ENCODE assay signal across 15 cellular contexts in the genomic region with DNA sequence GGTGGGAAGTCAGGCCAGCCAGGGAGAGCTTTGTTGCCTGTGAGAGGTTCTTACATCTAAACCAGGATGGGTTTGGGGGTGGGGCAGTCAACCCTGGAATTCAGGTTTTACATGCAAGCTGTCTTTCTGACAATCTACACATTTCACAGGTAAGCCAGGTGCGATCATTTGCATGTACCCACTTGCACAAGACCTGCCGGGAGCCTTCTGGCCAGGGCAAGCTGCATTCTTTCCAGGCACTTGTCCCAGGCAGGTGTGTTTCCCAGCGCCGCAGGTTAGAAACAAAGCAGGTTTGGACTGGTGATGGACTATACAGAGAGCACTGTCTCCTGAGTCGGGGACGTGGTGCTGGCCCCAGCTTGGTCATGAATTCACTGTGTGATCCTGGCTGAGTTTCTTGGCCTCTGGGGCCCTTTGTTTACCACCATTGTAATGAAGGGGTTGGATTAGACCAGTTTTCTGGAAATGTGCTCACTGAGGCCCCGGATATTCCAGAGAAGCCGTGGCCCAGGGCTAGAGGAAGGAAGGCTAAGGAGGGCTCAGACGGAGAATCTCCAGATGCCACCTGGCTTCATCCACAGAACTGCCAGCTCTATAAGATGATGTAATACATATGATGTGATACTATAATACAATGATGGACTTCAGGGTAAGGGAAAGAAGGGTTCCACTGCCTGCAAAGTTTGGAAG.
DNase-seq lines count a peak whose midpoint lies in the region; ATAC-seq, FAIRE-seq and TF ChIP-seq lines count a peak whose summit lies in the region.
"Had no signal": no experiment of that assay in that cellular context is flagged by ENCODE, and none has a peak within 500 bp of the region (broad histone marks: within the 10 kb centered on the region; RNA-seq: fewer than 3 reads in every experiment).

No MANE protein-coding gene starts in this region.

- intact Hi-C loops in sigmoid colon (cut with DNase I) = loop anchor here (5.0 kb wide), 1 partner anchor 43 kb away; no protein-coding TSS in a partner anchor
- intact Hi-C loops in testis (cut with DNase I; ENCODE audit: low total_unique reads) = no loop called here

- no peaks in the 10 kb centered on the region for H3K36me3 ChIP-seq in sigmoid colon
- no peaks in the 10 kb centered on the region for H3K36me3 ChIP-seq in testis (ENCODE audit: low read depth, missing control alignments)

- peak in 3 of 4 donors; percentile 53 to 73 (median 56) for TF ChIP-seq EP300 in sigmoid colon (IDR thresholded peaks at IDR 0.05)

- WGBS in sigmoid colon, 2 donors = 90% methylated on average over 9 of the region's 9 CpGs
- 82 to 90% methylated on average over 6 to 9 of the region's 9 CpGs for WGBS in testis, 2 donors

- no peak overlapping the region for H3K4me3 ChIP-seq in sigmoid colon
- H3K4me3 ChIP-seq in testis = no peak overlapping the region

- H3K27me3 ChIP-seq in sigmoid colon (no peaks in the 10 kb centered on the region), testis (no peaks in the 10 kb centered on the region)

- ATAC-seq in GM21360 (IDR thresholded peaks at IDR 0.05; ENCODE audit: unreplicated experiment) = no peak
- ATAC-seq: stimulated activated naive CD8-positive, alpha-beta T cell treated with anti-CD3 and anti-CD28 coated beads, Interleukin-15, Interleukin-2, amounts not matched to agents 100 U/mL and 50 U/mL, for 24 hours had no signal

- TF ChIP-seq CTCF in sigmoid colon (IDR thresholded peaks at IDR 0.05) (no peak), testis (IDR thresholded peaks at IDR 0.05) (no peak)

- DNase-seq in HTR-8/SVneo (ENCODE audit: insufficient read length, low spot score) (no peak), NCI-H774 (lab: John Stamatoyannopoulos, UW) (peak; percentile 6), iPS-NIHi11 (ENCODE audit: low spot score) (peak; percentile 27), sigmoid colon (peak; percentile 81), testis (no peak), T-helper 2 cell (no peak), EL (no peak)
- DNase-seq: activated CD4-positive, alpha-beta T cell treated with anti-CD3 and anti-CD28 coated beads, Interleukin-2, amount 50 U/mL, for 4 hours; CD4-positive, alpha-beta T cell; central memory CD4-positive, alpha-beta T cell; immature natural killer cell; NCI-H1436 treated with DMSO at 0.1 percent for 48 hours; stimulated activated CD4-positive, alpha-beta T cell treated with anti-CD3 and anti-CD28 coated beads, Interleukin-2, amount 100 ng/mL, for 24 hours; stimulated activated naive CD8-positive, alpha-beta T cell treated with anti-CD3 and anti-CD28 coated beads, Interleukin-15, Interleukin-2, amounts not matched to agents 100 U/mL and 50 U/mL, for 24 hours had no signal

- H3K27ac ChIP-seq in sigmoid colon (peak overlapping the region; percentile 88 to 97 (median 96)), testis (peak overlapping the region in 1 of 2 donors; percentile 62)

- no peak for TF ChIP-seq POLR2A in sigmoid colon (IDR thresholded peaks at IDR 0.05)
- no peak for TF ChIP-seq POLR2A in testis (IDR thresholded peaks at IDR 0.05)

- peak; percentile 4 for FAIRE-seq in HTR-8/SVneo (lab: Jason Lieb, UNC)

- no peaks in the 10 kb centered on the region for H3K9me3 ChIP-seq in sigmoid colon
- no peaks in the 10 kb centered on the region for H3K9me3 ChIP-seq in testis

- H3K4me1 ChIP-seq in sigmoid colon (peaks cover 0 to 92% (median 66%) of the 10 kb centered on the region in 4 donors), testis (peaks cover 29% of the 10 kb centered on the region)

Comparison
In these comparisons a context has a peak if more than half of its experiments do, and no peak if none do; other contexts are left out.
1. DNase-seq: peak in NCI-H774 (single experiment), iPS-NIHi11 (single experiment) and sigmoid colon (single experiment); none in HTR-8/SVneo (single experiment), testis (single experiment), T-helper 2 cell (0 of 5) and EL (single experiment).